ENCODE assay signal across 8 cellular contexts in the genomic region with DNA sequence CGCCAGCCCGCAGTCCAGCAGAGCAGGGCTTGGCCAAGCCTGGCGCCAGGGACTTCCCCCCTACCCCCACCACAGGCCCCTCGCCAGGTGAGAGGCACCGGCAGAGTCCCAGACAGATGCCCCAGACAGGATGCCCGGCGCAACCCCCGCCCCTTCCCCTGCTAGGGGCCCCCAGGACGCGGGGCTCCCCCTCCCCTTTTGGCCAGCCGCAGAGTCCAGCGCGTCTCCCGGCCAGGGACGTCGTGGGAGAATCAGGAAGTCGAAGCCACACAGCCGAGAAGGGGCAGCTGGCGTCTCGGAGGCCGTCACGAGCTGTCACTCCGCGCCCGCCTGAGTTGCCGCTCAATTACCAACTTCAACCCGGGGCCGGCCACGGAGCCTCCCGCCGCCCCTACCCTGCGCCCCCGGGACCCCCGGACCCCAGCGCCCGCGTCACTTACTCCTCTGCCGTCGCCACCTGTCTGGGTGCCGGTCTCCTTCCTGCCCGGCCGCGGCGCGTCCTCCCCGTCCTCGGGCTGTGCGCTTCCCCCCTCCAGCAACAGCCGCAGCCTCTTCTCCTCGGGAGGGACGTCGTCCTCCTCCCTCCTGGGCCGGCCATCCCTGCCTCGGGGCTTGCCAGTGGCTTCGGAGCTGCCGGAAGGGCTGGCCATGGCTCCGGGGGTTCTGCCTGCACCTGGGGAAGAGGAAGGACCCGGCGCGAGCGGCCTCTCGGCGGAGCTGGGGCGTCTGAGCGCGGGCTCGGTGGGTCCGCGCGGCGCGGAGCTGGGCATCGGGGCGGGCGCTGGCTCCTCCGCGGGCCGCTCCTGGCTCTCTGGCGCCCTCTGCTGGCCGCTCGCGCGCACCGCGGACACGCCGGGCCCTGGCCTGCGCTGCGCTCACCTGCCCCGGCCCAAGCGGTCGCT.
A peak's percentile ranks its signal among the peaks of the same experiment; 100 is the strongest.
DNase-seq lines count a peak whose midpoint lies in the region; ATAC-seq and TF ChIP-seq lines count a peak whose summit lies in the region.
"Not testable (repeated sequence)": the region's sequence is repeated elsewhere in the genome, so short reads cannot be mapped to it uniquely, and the experiment has no call there.

No MANE protein-coding gene starts in this region.

- peak overlapping the region; percentile 48 for H3K4me2 ChIP-seq in KMS-11

- not testable (repeated sequence) for H3K27ac Mint-ChIP-seq in activated CD8-positive, alpha-beta memory T cell treated with anti-CD3 and anti-CD28 coated beads, Interleukin-2, amount 10 ng/mL, durations not matched to agents 7 days and 5 days

- TF ChIP-seq CTCF in KMS-11 (conservative IDR thresholded peaks at IDR 0.05; ENCODE audit: low read depth, low read length), result peak; percentile 60
- TF ChIP-seq CTCF in choroid plexus epithelial cell (conservative IDR thresholded peaks at IDR 0.05; ENCODE audit: low read depth, low read length), result not testable (repeated sequence)
- TF ChIP-seq CTCF in stomach (IDR thresholded peaks at IDR 0.05), result peak in 3 of 7 experiments; percentile 75 to 92 (median 86)

- DNase-seq in D341Med (ENCODE audit: low spot score), result peak; percentile 76
- peak; percentile 5 for DNase-seq in RPMI7951 (ENCODE audit: low read depth)
- peak; percentile 58 for DNase-seq in activated CD8-positive, alpha-beta memory T cell treated with anti-CD3 and anti-CD28 coated beads, Interleukin-2, amount 10 ng/mL, durations not matched to agents 7 days and 5 days
- peak; percentile 7 for DNase-seq in choroid plexus epithelial cell (ENCODE audit: low read depth)
- peak; percentile 6 for DNase-seq in inferior parietal cortex (ENCODE audit: extremely low spot score)
- peak; percentile 81 for DNase-seq in retina
- DNase-seq in stomach, result peak; percentile 79

- H3K9me3 Mint-ChIP-seq in activated CD8-positive, alpha-beta memory T cell treated with anti-CD3 and anti-CD28 coated beads, Interleukin-2, amount 10 ng/mL, durations not matched to agents 7 days and 5 days (ENCODE audit: low read depth), result not testable (repeated sequence)

- CTCF ChIA-PET in activated CD8-positive, alpha-beta memory T cell treated with anti-CD3 and anti-CD28 coated beads, Interleukin-2, amount 10 ng/mL, durations not matched to agents 7 days and 5 days (lab: Charles Lee), result interaction anchor here (0.6 to 1.7 kb wide), 8 partner anchors 8 to 228 kb away, joined by 3 to 6 read pairs (median 3); a partner anchor contains a TSS

- H2AFZ ChIP-seq in KMS-11 (ENCODE audit: low read depth), result peak overlapping the region; percentile 66

- H3K9ac ChIP-seq in KMS-11, result not testable (repeated sequence)

- TF ChIP-seq POLR2A in stomach (IDR thresholded peaks at IDR 0.05), result not testable (repeated sequence)

- not testable (repeated sequence) for H3K36me3 ChIP-seq in KMS-11 (ENCODE audit: insufficient read depth); stomach

- not testable (repeated sequence) for H3K27ac ChIP-seq in KMS-11
- H3K27ac ChIP-seq in stomach, result peak overlapping the region; percentile 20 to 76 (median 51)

- H3K36me3 Mint-ChIP-seq in activated CD8-positive, alpha-beta memory T cell treated with anti-CD3 and anti-CD28 coated beads, Interleukin-2, amount 10 ng/mL, durations not matched to agents 7 days and 5 days, result not testable (repeated sequence)

- H4K20me1 ChIP-seq in KMS-11 (ENCODE audit: insufficient read depth), result not testable (repeated sequence)

- not testable (repeated sequence) for H3K4me1 Mint-ChIP-seq in activated CD8-positive, alpha-beta memory T cell treated with anti-CD3 and anti-CD28 coated beads, Interleukin-2, amount 10 ng/mL, durations not matched to agents 7 days and 5 days

- intact Hi-C loops in stomach (cut with DNase I; ENCODE audit: low total_unique reads), result not testable (repeated sequence)

- TF ChIP-seq EP300 in stomach (IDR thresholded peaks at IDR 0.05), result not testable (repeated sequence)

- WGBS in stomach, 5 donors, result 0 to 1% (median 1%) methylated on average over 7 to 83 of the region's 92 CpGs

- ATAC-seq in activated CD8-positive, alpha-beta memory T cell treated with anti-CD3 and anti-CD28 coated beads, Interleukin-2, amount 10 ng/mL, durations not matched to agents 7 days and 5 days, result peak; percentile 33

- H3K27me3 Mint-ChIP-seq in activated CD8-positive, alpha-beta memory T cell treated with anti-CD3 and anti-CD28 coated beads, Interleukin-2, amount 10 ng/mL, durations not matched to agents 7 days and 5 days, result peaks cover 42% of the 10 kb centered on the region

- H3K79me2 ChIP-seq in KMS-11 (ENCODE audit: insufficient read depth, low read depth), result not testable (repeated sequence)

- not testable (repeated sequence) for H3K9me3 ChIP-seq in stomach

- H3K4me3 ChIP-seq in KMS-11 (IDR thresholded peaks at IDR 0.05; ENCODE audit: insufficient read depth, low read depth, low read length), result not testable (repeated sequence)
- H3K4me3 ChIP-seq in choroid plexus epithelial cell (ENCODE audit: low read depth, low read length) (peak overlapping the region; percentile 26), stomach (peak overlapping the region; percentile 51 to 69 (median 54))

- not testable (repeated sequence) for H3K4me3 Mint-ChIP-seq in activated CD8-positive, alpha-beta memory T cell treated with anti-CD3 and anti-CD28 coated beads, Interleukin-2, amount 10 ng/mL, durations not matched to agents 7 days and 5 days

- H3K4me1 ChIP-seq in KMS-11 (ENCODE audit: low read depth, poor library complexity, severe bottlenecking), result not testable (repeated sequence)
- H3K4me1 ChIP-seq in stomach, result peaks cover 5 to 13% (median 7%) of the 10 kb centered on the region in 4 donors

- H3K27me3 ChIP-seq in KMS-11 (ENCODE audit: insufficient read depth, low read depth), result not testable (repeated sequence)
- peaks cover 0 to 49% (median 0%) of the 10 kb centered on the region in 3 donors for H3K27me3 ChIP-seq in stomach

Comparison
In these comparisons a context has a peak if more than half of its experiments do, and no peak if none do; other contexts are left out.
1. DNase-seq: peak in every context shown above with its lines; median percentile 81 in retina; 79 in stomach; 76 in D341Med; 58 in activated CD8-positive, alpha-beta memory T cell treated with anti-CD3 and anti-CD28 coated beads, Interleukin-2, amount 10 ng/mL, durations not matched to agents 7 days and 5 days; 7 in choroid plexus epithelial cell; 6 in inferior parietal cortex; 5 in RPMI7951.